ENCODE assay signal across 1 cellular context in the genomic region with DNA sequence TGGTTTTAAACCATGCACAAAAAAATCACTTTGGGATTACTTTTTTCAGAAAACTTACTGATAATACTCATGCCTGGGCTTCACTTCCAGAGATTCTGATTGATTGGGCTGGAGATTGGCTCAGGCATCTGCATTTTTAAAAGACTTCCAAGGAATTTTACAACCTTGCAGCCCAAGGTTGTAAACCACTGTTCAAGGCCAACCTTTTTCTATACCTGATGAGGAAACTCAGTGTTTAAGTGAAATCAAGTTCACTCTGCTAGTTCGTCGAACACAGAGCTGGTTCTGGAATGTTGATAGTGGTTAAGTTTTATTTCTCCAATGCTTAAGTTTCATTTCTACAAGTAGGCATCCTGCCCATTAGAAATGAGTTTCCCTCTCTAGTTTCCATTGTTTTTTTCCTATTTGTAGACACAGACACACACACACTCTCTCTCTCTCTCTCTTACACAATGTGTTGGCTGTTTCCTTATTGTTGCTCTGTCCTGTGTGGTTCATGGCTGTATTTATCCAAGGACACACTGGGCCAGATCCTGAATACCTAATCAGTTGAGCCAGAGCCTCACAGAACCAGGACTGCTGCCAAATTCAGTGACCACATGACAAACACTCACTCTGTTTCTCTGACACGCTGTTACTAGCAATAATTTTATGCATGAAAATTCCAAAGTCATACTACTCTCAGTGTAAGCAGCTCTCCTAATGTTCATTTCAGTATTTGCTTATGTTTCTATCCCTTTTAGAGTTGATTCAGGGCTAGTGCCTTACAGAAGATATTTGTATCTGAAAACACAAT.
TF ChIP-seq lines count a peak whose summit lies in the region.

No MANE protein-coding gene starts in this region.

TF ChIP-seq in HepG2, 621 proteins besides CTCF, POLR2A, EP300 and RAD21 (continued from another document and continues in another):
- TF ChIP-seq, protein P1, sequence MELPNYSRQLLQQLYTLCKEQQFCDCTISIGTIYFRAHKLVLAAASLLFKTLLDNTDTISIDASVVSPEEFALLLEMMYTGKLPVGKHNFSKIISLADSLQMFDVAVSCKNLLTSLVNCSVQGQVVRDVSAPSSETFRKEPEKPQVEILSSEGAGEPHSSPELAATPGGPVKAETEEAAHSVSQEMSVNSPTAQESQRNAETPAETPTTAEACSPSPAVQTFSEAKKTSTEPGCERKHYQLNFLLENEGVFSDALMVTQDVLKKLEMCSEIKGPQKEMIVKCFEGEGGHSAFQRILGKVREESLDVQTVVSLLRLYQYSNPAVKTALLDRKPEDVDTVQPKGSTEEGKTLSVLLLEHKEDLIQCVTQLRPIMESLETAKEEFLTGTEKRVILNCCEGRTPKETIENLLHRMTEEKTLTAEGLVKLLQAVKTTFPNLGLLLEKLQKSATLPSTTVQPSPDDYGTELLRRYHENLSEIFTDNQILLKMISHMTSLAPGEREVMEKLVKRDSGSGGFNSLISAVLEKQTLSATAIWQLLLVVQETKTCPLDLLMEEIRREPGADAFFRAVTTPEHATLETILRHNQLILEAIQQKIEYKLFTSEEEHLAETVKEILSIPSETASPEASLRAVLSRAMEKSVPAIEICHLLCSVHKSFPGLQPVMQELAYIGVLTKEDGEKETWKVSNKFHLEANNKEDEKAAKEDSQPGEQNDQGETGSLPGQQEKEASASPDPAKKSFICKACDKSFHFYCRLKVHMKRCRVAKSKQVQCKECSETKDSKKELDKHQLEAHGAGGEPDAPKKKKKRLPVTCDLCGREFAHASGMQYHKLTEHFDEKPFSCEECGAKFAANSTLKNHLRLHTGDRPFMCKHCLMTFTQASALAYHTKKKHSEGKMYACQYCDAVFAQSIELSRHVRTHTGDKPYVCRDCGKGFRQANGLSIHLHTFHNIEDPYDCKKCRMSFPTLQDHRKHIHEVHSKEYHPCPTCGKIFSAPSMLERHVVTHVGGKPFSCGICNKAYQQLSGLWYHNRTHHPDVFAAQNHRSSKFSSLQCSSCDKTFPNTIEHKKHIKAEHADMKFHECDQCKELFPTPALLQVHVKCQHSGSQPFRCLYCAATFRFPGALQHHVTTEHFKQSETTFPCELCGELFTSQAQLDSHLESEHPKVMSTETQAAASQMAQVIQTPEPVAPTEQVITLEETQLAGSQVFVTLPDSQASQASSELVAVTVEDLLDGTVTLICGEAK (IDR thresholded peaks at IDR 0.05) = no peak
- TF ChIP-seq, protein P1 (CRISPR knock-in tag; IDR thresholded peaks at IDR 0.05) = no peak; the same call in 1 of the 2 replicates
- TF ChIP-seq HNF4A (CRISPR knock-in tag; IDR thresholded peaks at IDR 0.05) (peak; percentile 79), SETDB1 (CRISPR knock-in tag; IDR thresholded peaks at IDR 0.05; ENCODE audit: borderline replicate concordance) (no peak), PHB2 (IDR thresholded peaks at IDR 0.05; ENCODE audit: partially characterized antibody) (no peak), DNMT3B (CRISPR knock-in tag; conservative IDR thresholded peaks at IDR 0.05) (peak; percentile 65; the same call in 1 of the 2 replicates), RBAK (CRISPR knock-in tag; IDR thresholded peaks at IDR 0.05) (no peak), RARA (CRISPR knock-in tag; IDR thresholded peaks at IDR 0.05) (peak; percentile 89), KDM2A (CRISPR knock-in tag; IDR thresholded peaks at IDR 0.05; ENCODE audit: borderline replicate concordance, low read depth) (no peak), MIER2 (CRISPR knock-in tag; IDR thresholded peaks at IDR 0.05) (0 out of 2 replicates have a peak, but pooled peaks have one; percentile 40), GABPB1 (CRISPR knock-in tag; IDR thresholded peaks at IDR 0.05) (no peak), TEAD3 (CRISPR knock-in tag; optimal IDR thresholded peaks at IDR 0.05; ENCODE audit: borderline replicate concordance) (peak; percentile 69), ATAD3A (CRISPR knock-in tag; IDR thresholded peaks at IDR 0.05) (no peak), ZNF331 (CRISPR knock-in tag; IDR thresholded peaks at IDR 0.05) (peak; percentile 73), ZKSCAN5 (CRISPR knock-in tag; IDR thresholded peaks at IDR 0.05) (no peak), CBX5 (CRISPR knock-in tag; IDR thresholded peaks at IDR 0.05; ENCODE audit: borderline replicate concordance) (peak; percentile 61; the same call in 1 of the 2 replicates), POLR2AphosphoS2 (IDR thresholded peaks at IDR 0.05; ENCODE audit: low read depth, low read length) (no peak), SIN3A (IDR thresholded peaks at IDR 0.05; ENCODE audit: borderline replicate concordance, low read depth, low read length) (0 out of 2 replicates have a peak, but pooled peaks have one; percentile 34), ZNF629 (CRISPR knock-in tag; conservative IDR thresholded peaks at IDR 0.05) (no peak), GATAD1 (CRISPR knock-in tag; IDR thresholded peaks at IDR 0.05) (no peak; the same call in 1 of the 2 replicates), HDAC1 (CRISPR knock-in tag; IDR thresholded peaks at IDR 0.05) (peak; percentile 73), CCAR2 (optimal IDR thresholded peaks at IDR 0.05; ENCODE audit: low read depth, low read length) (no peak), ZNF160 (CRISPR knock-in tag; IDR thresholded peaks at IDR 0.05) (no peak), KDM3A (CRISPR knock-in tag; IDR thresholded peaks at IDR 0.05; ENCODE audit: low read depth) (0 out of 2 replicates have a peak, but pooled peaks have one; percentile 16), MIER3 (CRISPR knock-in tag; IDR thresholded peaks at IDR 0.05; ENCODE audit: borderline replicate concordance) (peak; percentile 94; the same call in 1 of the 2 replicates), ATF1 (CRISPR knock-in tag; IDR thresholded peaks at IDR 0.05) (no peak; the same call in 1 of the 2 replicates), ZNF747 (CRISPR knock-in tag; IDR thresholded peaks at IDR 0.05; ENCODE audit: borderline replicate concordance) (no peak), SATB2 (CRISPR knock-in tag; IDR thresholded peaks at IDR 0.05) (no peak), CC2D1A (CRISPR knock-in tag; IDR thresholded peaks at IDR 0.05) (no peak), ZNF484 (CRISPR knock-in tag; IDR thresholded peaks at IDR 0.05; ENCODE audit: borderline replicate concordance, low read depth) (no peak), ZNF256 (CRISPR knock-in tag; conservative IDR thresholded peaks at IDR 0.05) (no peak)
- TF ChIP-seq, protein P2, sequence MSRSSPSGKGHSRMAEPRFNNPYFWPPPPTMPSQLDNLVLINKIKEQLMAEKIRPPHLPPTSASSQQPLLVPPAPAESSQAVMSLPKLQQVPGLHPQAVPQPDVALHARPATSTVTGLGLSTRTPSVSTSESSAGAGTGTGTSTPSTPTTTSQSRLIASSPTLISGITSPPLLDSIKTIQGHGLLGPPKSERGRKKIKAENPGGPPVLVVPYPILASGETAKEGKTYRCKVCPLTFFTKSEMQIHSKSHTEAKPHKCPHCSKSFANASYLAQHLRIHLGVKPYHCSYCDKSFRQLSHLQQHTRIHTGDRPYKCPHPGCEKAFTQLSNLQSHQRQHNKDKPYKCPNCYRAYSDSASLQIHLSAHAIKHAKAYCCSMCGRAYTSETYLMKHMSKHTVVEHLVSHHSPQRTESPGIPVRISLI (CRISPR knock-in tag; IDR thresholded peaks at IDR 0.05; ENCODE audit: borderline replicate concordance) = peak; percentile 85
- TF ChIP-seq, protein P3, sequence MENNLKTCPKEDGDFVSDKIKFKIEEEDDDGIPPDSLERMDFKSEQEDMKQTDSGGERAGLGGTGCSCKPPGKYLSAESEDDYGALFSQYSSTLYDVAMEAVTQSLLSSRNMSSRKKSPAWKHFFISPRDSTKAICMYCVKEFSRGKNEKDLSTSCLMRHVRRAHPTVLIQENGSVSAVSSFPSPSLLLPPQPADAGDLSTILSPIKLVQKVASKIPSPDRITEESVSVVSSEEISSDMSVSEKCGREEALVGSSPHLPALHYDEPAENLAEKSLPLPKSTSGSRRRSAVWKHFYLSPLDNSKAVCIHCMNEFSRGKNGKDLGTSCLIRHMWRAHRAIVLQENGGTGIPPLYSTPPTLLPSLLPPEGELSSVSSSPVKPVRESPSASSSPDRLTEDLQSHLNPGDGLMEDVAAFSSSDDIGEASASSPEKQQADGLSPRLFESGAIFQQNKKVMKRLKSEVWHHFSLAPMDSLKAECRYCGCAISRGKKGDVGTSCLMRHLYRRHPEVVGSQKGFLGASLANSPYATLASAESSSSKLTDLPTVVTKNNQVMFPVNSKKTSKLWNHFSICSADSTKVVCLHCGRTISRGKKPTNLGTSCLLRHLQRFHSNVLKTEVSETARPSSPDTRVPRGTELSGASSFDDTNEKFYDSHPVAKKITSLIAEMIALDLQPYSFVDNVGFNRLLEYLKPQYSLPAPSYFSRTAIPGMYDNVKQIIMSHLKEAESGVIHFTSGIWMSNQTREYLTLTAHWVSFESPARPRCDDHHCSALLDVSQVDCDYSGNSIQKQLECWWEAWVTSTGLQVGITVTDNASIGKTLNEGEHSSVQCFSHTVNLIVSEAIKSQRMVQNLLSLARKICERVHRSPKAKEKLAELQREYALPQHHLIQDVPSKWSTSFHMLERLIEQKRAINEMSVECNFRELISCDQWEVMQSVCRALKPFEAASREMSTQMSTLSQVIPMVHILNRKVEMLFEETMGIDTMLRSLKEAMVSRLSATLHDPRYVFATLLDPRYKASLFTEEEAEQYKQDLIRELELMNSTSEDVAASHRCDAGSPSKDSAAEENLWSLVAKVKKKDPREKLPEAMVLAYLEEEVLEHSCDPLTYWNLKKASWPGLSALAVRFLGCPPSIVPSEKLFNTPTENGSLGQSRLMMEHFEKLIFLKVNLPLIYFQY (CRISPR knock-in tag; IDR thresholded peaks at IDR 0.05; ENCODE audit: borderline replicate concordance) = peak; percentile 93; the same call in 1 of the 2 replicates
- TF ChIP-seq, protein P4, sequence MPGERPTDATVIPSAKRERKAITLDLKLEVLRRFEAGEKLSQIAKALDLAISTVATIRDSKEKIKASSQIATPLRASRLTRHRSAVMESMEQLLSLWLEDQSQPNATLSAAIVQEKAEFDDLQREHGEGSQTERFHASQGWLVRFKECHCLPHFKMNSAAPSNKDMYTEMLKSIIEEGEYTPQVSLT (CRISPR knock-in tag; IDR thresholded peaks at IDR 0.05; ENCODE audit: borderline replicate concordance, low read depth) = no peak
- TF ChIP-seq, protein P5, sequence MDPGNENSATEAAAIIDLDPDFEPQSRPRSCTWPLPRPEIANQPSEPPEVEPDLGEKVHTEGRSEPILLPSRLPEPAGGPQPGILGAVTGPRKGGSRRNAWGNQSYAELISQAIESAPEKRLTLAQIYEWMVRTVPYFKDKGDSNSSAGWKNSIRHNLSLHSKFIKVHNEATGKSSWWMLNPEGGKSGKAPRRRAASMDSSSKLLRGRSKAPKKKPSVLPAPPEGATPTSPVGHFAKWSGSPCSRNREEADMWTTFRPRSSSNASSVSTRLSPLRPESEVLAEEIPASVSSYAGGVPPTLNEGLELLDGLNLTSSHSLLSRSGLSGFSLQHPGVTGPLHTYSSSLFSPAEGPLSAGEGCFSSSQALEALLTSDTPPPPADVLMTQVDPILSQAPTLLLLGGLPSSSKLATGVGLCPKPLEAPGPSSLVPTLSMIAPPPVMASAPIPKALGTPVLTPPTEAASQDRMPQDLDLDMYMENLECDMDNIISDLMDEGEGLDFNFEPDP (CRISPR knock-in tag; conservative IDR thresholded peaks at IDR 0.05) = no peak
- TF ChIP-seq, protein P6, sequence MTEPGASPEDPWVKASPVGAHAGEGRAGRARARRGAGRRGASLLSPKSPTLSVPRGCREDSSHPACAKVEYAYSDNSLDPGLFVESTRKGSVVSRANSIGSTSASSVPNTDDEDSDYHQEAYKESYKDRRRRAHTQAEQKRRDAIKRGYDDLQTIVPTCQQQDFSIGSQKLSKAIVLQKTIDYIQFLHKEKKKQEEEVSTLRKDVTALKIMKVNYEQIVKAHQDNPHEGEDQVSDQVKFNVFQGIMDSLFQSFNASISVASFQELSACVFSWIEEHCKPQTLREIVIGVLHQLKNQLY (CRISPR knock-in tag; IDR thresholded peaks at IDR 0.05) = peak; percentile 46; the same call in 1 of the 2 replicates
- TF ChIP-seq, protein P7, sequence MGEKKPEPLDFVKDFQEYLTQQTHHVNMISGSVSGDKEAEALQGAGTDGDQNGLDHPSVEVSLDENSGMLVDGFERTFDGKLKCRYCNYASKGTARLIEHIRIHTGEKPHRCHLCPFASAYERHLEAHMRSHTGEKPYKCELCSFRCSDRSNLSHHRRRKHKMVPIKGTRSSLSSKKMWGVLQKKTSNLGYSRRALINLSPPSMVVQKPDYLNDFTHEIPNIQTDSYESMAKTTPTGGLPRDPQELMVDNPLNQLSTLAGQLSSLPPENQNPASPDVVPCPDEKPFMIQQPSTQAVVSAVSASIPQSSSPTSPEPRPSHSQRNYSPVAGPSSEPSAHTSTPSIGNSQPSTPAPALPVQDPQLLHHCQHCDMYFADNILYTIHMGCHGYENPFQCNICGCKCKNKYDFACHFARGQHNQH (CRISPR knock-in tag; IDR thresholded peaks at IDR 0.05) = 0 out of 2 replicates have a peak, but pooled peaks have one; percentile 32
